Comparison of ENCODE assay signal across 24 cellular contexts in the genomic region with DNA sequence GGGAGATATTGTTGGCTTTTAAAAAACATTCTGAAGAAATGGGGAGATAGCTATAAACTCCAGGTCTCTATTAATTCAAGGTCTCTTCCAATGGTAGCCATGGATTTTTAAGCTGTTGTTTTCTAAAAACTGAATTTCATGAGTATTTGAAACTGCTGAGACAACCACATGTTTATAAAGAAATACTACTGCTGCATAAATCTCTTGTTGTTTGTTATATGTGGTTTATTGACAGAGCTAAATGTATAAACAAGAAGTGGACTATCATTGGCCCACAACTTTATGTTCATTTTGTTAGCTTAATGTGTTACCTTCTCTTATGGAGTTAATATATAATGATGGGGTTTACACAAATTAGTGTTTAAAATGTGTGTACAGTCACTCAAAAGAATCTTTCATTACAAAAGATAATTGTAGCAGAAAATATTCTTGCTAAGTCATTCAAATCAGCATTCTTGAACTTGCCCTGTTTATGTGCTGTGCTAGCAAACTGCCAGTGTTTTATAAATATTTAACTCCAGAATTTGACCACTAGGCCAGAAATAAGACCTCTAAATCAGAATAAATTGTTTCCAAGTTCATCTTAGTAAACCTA.
"Had no signal": no experiment of that assay in that cellular context is flagged by ENCODE, and none has a peak within 500 bp of the region (broad histone marks: within the 10 kb centered on the region; RNA-seq: fewer than 3 reads in every experiment).

No MANE protein-coding gene starts in this region.

- H3K9me3 Mint-ChIP-seq: central memory CD8-positive, alpha-beta T cell; neural crest cell; stimulated activated memory B cell treated with anti-CD40 and anti-IgM and Interleukin-4, amounts not matched to agents 10 μg/mL and 1 μg/mL and 100 μg/mL, for 72 hours had no signal

- H3K27ac Mint-ChIP-seq: natural killer cell; stimulated activated memory B cell treated with anti-CD40 and anti-IgM and Interleukin-4, amounts not matched to agents 10 μg/mL and 1 μg/mL and 100 μg/mL, for 72 hours had no signal

- H3K27ac ChIP-seq: coronary artery, esophagus muscularis mucosa, gastrocnemius medialis, lower lobe of right lung, prostate gland, skin epidermis, testis, tibial artery, upper lobe of left lung had no signal

- H3K36me3 Mint-ChIP-seq: natural killer cell; stimulated activated memory B cell treated with anti-CD40 and anti-IgM and Interleukin-4, amounts not matched to agents 10 μg/mL and 1 μg/mL and 100 μg/mL, for 72 hours had no signal

- H3K27me3 ChIP-seq: esophagus muscularis mucosa, gastrocnemius medialis, testis, tibial artery, upper lobe of left lung had no signal

- ATAC-seq: gastrocnemius medialis; left ventricle myocardium superior; lower lobe of right lung; natural killer cell; right cardiac atrium; stimulated activated memory B cell treated with anti-CD40 and anti-IgM and Interleukin-4, amounts not matched to agents 10 μg/mL and 1 μg/mL and 100 μg/mL, for 72 hours; stimulated activated naive CD8-positive, alpha-beta T cell treated with anti-CD3 and anti-CD28 coated beads, Interleukin-15, Interleukin-2, amounts not matched to agents 100 U/mL and 50 U/mL, for 24 hours had no signal

- DNase-seq: dermis blood vessel endothelial cell; effector memory CD4-positive, alpha-beta T cell; foreskin fibroblast; gastrocnemius medialis; head of caudate nucleus; left ventricle myocardium superior; lower lobe of right lung; natural killer cell; right cardiac atrium; stimulated activated CD4-positive, alpha-beta T cell treated with anti-CD3 and anti-CD28 coated beads, Interleukin-12 subunit alpha, Interleukin-12 subunit beta, amount 100 ng/mL, for 4 hours; stimulated activated CD4-positive, alpha-beta T cell treated with anti-CD3 and anti-CD28 coated beads, Interleukin-2, amount 100 ng/mL, for 24 hours; stimulated activated CD4-positive, alpha-beta T cell treated with anti-CD3 and anti-CD28 coated beads, Interleukin-4, amount 100 ng/mL, for 4 hours; stimulated activated naive CD8-positive, alpha-beta T cell treated with anti-CD3 and anti-CD28 coated beads, Interleukin-15, Interleukin-2, amounts not matched to agents 100 U/mL and 50 U/mL, for 24 hours; substantia nigra; testis; tibial artery; upper lobe of left lung had no signal

- H3K4me1 ChIP-seq: gastrocnemius medialis, lower lobe of right lung, prostate gland, testis, upper lobe of left lung had no signal

- H3K4me3 ChIP-seq: coronary artery, esophagus muscularis mucosa, gastrocnemius medialis, lower lobe of right lung, prostate gland, skin epidermis, testis, tibial artery, upper lobe of left lung had no signal

- H3K36me3 ChIP-seq: esophagus muscularis mucosa, gastrocnemius medialis, lower lobe of right lung, prostate gland, tibial artery, upper lobe of left lung had no signal

- H3K9me3 ChIP-seq: esophagus muscularis mucosa, gastrocnemius medialis, lower lobe of right lung, prostate gland, testis, tibial artery, upper lobe of left lung had no signal
